In the genomic region with DNA sequence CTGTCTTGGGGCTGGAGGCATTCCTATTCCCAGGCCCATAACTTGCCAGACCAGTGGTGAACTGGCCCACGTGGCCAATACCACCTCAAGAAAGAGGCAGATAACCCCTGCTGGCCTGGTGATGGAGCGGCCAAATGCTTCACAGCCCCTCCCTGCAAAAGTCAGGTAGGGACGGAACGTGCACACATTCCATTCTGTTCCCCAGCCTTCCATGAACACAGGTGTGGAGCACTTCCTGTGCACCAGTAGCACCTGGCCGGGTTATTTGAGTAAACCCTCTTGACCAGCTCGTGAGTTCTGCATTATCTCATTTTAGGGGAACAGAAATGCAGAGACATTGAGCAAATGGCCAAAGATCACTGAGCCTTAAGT, we compare ENCODE assay signal across 14 cellular contexts.
"Had no signal": no experiment of that assay in that cellular context is flagged by ENCODE, and none has a peak within 500 bp of the region (broad histone marks: within the 10 kb centered on the region; RNA-seq: fewer than 3 reads in every experiment).

No MANE protein-coding gene starts in this region.

- DNase-seq: activated CD4-positive, alpha-beta T cell treated with anti-CD3 and anti-CD28 coated beads, Interleukin-2, amount 50 U/mL, for 48 hours; activated naive CD4-positive, alpha-beta T cell treated with anti-CD3 and anti-CD28 coated beads for 36 hours; hippocampal formation; kidney glomerular epithelial cell; ovary; sigmoid colon; stimulated activated CD4-positive, alpha-beta T cell treated with anti-CD3 and anti-CD28 coated beads, Interleukin-1b, Interleukin-23, amount 100 ng/mL, for 48 hours; T-helper 17 cell; tibial artery; WERI-Rb-1 had no signal

- H3K4me3 ChIP-seq: ascending aorta, breast epithelium, ovary, sigmoid colon, tibial artery had no signal

- ATAC-seq: esophagus mucosa, T-helper 17 cell had no signal

- H3K36me3 ChIP-seq: breast epithelium, ovary had no signal

- H3K4me3 Mint-ChIP-seq: activated naive CD4-positive, alpha-beta T cell treated with anti-CD3 and anti-CD28 coated beads for 36 hours; T-helper 17 cell had no signal

- H3K27me3 ChIP-seq: ascending aorta, breast epithelium, ovary, sigmoid colon, tibial artery had no signal

- H3K4me1 ChIP-seq: ascending aorta had no signal

- H3K27ac ChIP-seq: ascending aorta, breast epithelium, ovary, sigmoid colon, tibial artery, WERI-Rb-1 had no signal

- H3K9me3 ChIP-seq: ascending aorta, breast epithelium, ovary, sigmoid colon, tibial artery had no signal

- H3K9me3 Mint-ChIP-seq: activated naive CD4-positive, alpha-beta T cell treated with anti-CD3 and anti-CD28 coated beads for 36 hours; activated T-helper 2 cell treated with anti-CD3 and anti-CD28 coated beads, Interferon-gamma antibody, Interleukin-2, Interleukin-4, amounts not matched to agents 10 μg/mL and 5 μg/mL and 100 μg/mL, durations not matched to agents 14 hours and 24 hours and 36 hours had no signal

- H3K27ac Mint-ChIP-seq: activated naive CD4-positive, alpha-beta T cell treated with anti-CD3 and anti-CD28 coated beads for 36 hours; activated T-helper 2 cell treated with anti-CD3 and anti-CD28 coated beads, Interferon-gamma antibody, Interleukin-2, Interleukin-4, amounts not matched to agents 10 μg/mL and 5 μg/mL and 100 μg/mL, durations not matched to agents 14 hours and 24 hours and 36 hours; T-helper 17 cell had no signal

- H3K27me3 Mint-ChIP-seq: T-helper 17 cell had no signal
